In the genomic region with DNA sequence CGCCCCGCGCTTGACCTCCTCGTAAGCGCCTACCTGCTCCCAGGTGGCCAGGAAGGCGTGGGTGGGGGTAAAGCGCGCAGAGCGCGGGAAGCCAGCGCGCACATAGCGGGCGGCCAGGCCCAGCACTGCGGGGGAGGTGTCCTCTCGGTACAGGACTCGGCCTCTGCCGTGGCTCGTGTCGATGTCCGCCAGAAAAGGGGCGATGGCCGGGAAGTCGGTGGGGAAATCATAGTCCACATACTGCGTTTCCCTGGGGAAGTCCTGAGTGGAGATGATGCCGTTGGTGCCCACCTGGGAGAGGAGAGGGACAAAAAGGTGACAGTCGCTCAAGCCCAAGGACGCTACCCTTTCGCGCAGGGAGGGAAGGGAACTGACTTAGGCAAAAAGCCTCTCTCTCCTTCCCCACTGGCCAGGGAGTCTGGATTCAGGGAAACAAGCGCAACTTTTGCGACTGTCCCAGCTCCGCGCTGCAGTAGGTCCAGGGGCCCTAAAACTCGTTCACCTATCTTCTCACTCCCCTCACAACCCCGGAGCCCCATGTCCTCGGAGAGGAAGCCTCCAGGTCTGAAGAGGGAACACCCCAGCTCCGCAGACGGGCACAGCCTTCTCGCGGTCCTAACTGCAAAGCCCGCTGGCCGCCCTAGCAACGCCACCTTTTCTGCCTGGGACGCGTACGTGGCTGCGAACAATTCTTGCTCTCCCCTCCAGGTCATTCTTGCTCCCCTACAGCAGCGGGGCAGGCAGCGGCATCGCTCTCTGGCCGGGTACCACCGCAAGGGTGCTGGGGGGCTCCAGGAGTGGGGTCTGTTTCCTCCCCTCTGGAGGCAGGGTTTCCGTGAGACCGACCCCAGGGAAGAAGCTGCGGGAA, we compare ENCODE assay signal across 8 cellular contexts. TPM values are rescaled to one million over a fixed set of nuclear protein-coding genes. Genes with fewer than 3 reads are reported as not detected.
DNase-seq lines count a peak whose midpoint lies in the region; ATAC-seq and TF ChIP-seq lines count a peak whose summit lies in the region.

No MANE protein-coding gene starts in this region.

- H3K4me1 ChIP-seq in neuron (ENCODE audit: insufficient read depth, low read length), result peaks cover 19% of the 10 kb centered on the region

- H2AFZ ChIP-seq in neuron (ENCODE audit: low read depth, low read length), result peak overlapping the region; percentile 73

- H3K4me3 ChIP-seq in WERI-Rb-1 (ENCODE audit: low read depth, low read length) (peak overlapping the region; percentile 63), fibroblast of the aortic adventitia (ENCODE audit: low read depth, low read length) (peak overlapping the region; percentile 98), neuron (ENCODE audit: low read length) (peak overlapping the region; percentile 46)

- DNase-seq in NCI-H1417 (lab: John Stamatoyannopoulos, UW) (peak; percentile 24 to 86 (median 83)), NCI-H1417 treated with DMSO at 0.1 percent for 48 hours (lab: John Stamatoyannopoulos, UW) (no peak), WERI-Rb-1 (peak; percentile 29), fibroblast of the aortic adventitia (ENCODE audit: low read depth) (peak; percentile 56), NCI-H187 treated with DMSO at 0.1 percent for 48 hours (lab: John Stamatoyannopoulos, UW) (no peak)

- no peak overlapping the region for H3K27ac ChIP-seq in WERI-Rb-1

- H3K9me3 ChIP-seq in WERI-Rb-1 (ENCODE audit: severe bottlenecking) (no peaks in the 10 kb centered on the region), neuron (ENCODE audit: low read length) (no peaks in the 10 kb centered on the region)

- ATAC-seq in HG03342 (IDR thresholded peaks at IDR 0.05; ENCODE audit: unreplicated experiment), result no peak
- no peak for ATAC-seq in HG02798 (IDR thresholded peaks at IDR 0.05; ENCODE audit: poor library complexity, unreplicated experiment)

- H3K27me3 ChIP-seq in WERI-Rb-1 (ENCODE audit: insufficient read depth, low read depth, severe bottlenecking), result peaks cover 17% of the 10 kb centered on the region
- peaks cover 37% of the 10 kb centered on the region for H3K27me3 ChIP-seq in neuron (ENCODE audit: insufficient read depth, low read length)

- TF ChIP-seq CTCF in WERI-Rb-1 (IDR thresholded peaks at IDR 0.05; ENCODE audit: low read depth, low read length), result no peak
- no peak for TF ChIP-seq CTCF in fibroblast of the aortic adventitia (IDR thresholded peaks at IDR 0.05; ENCODE audit: insufficient read depth, low read length)

- H3K36me3 ChIP-seq in WERI-Rb-1, result no peaks in the 10 kb centered on the region
- H3K36me3 ChIP-seq in neuron (ENCODE audit: insufficient read depth, low read length), result no peaks in the 10 kb centered on the region

RNA-seq across cellular contexts. Expression of a gene that starts 0.8 kb away (rescaled TPM):
- total RNA-seq in fibroblast of the aortic adventitia (ENCODE audit: low replicate concordance), result 146 and 370 TPM in 2 replicates

Comparison
In these comparisons a context has a peak if more than half of its experiments do, and no peak if none do; other contexts are left out.
1. DNase-seq: peak in NCI-H1417 (3 of 3), WERI-Rb-1 (single experiment) and fibroblast of the aortic adventitia (single experiment); none in NCI-H1417 treated with DMSO at 0.1 percent for 48 hours (single experiment) and NCI-H187 treated with DMSO at 0.1 percent for 48 hours (single experiment).
2. H3K4me3 ChIP-seq: peak in every context shown above with its lines; median percentile 98 in fibroblast of the aortic adventitia; 63 in WERI-Rb-1; 46 in neuron.